Comparison of ENCODE assay signal across 16 cellular contexts in genomic region chr5:119346404-119346803, GRCh38. TPM values are rescaled to one million over a fixed set of nuclear protein-coding genes. Genes with fewer than 3 reads are reported as not detected.
A peak's percentile ranks its signal among the peaks of the same experiment; 100 is the strongest.
DNase-seq lines count a peak whose midpoint lies in the region; ATAC-seq, FAIRE-seq and TF ChIP-seq lines count a peak whose summit lies in the region.
"Had no signal": no experiment of that assay in that cellular context is flagged by ENCODE, and none has a peak within 500 bp of the region (broad histone marks: within the 10 kb centered on the region; RNA-seq: fewer than 3 reads in every experiment).

No MANE protein-coding gene starts in this region.

- POLR2A ChIA-PET in CD8-positive, alpha-beta T cell (lab: Charles Lee): interaction anchor here (0.6 to 2.5 kb wide), 9 partner anchors 9 to 447 kb away, joined by 3 to 7 read pairs (median 4); no protein-coding TSS in a partner anchor
- POLR2A ChIA-PET in endothelial cell of umbilical vein (lab: Charles Lee): no interaction called here

- H3K27ac Mint-ChIP-seq in T-helper 1 cell treated with Interleukin-12 subunit alpha and Interleukin-12 subunit beta and Interleukin-4 antibody, amounts not matched to agents 30 μg/mL and 1 μg/mL, for 36 hours: peak overlapping the region; percentile 57
- H3K27ac Mint-ChIP-seq in CD8-positive, alpha-beta T cell: peak overlapping the region; percentile 89
- peak overlapping the region; percentile 88 for H3K27ac Mint-ChIP-seq in T-helper 17 cell

- peak overlapping the region; percentile 43 for H3K4me3 Mint-ChIP-seq in T-helper 1 cell treated with Interleukin-12 subunit alpha and Interleukin-12 subunit beta and Interleukin-4 antibody, amounts not matched to agents 30 μg/mL and 1 μg/mL, for 36 hours
- H3K4me3 Mint-ChIP-seq in CD8-positive, alpha-beta T cell: peak overlapping the region; percentile 63
- H3K4me3 Mint-ChIP-seq in T-helper 17 cell: peak overlapping the region; percentile 78

- H3K4me1 ChIP-seq in CD8-positive, alpha-beta T cell (ENCODE audit: insufficient read depth, low read length): peaks cover 86% of the 10 kb centered on the region
- H3K4me1 ChIP-seq in endothelial cell of umbilical vein (ENCODE audit: control insufficient read depth, extremely low read depth, insufficient read depth, low read length) (peaks cover 7% of the 10 kb centered on the region), colonic mucosa (peaks cover 4% of the 10 kb centered on the region)
- H3K4me1 ChIP-seq: foreskin keratinocyte had no signal

- H3K27me3 Mint-ChIP-seq in T-helper 1 cell treated with Interleukin-12 subunit alpha and Interleukin-12 subunit beta and Interleukin-4 antibody, amounts not matched to agents 30 μg/mL and 1 μg/mL, for 36 hours (ENCODE audit: low read depth): no peaks in the 10 kb centered on the region
- H3K27me3 Mint-ChIP-seq in CD8-positive, alpha-beta T cell (ENCODE audit: low read depth): no peaks in the 10 kb centered on the region
- H3K27me3 Mint-ChIP-seq in T-helper 17 cell: no peaks in the 10 kb centered on the region

- FAIRE-seq in endothelial cell of umbilical vein (lab: Jason Lieb, UNC): no peak

- no peak for TF ChIP-seq POLR2A in endothelial cell of umbilical vein (IDR thresholded peaks at IDR 0.05; ENCODE audit: low read depth, low read length)

- CTCF ChIA-PET in CD8-positive, alpha-beta T cell (lab: Charles Lee): interaction anchor here (1.2 to 2.1 kb wide), 5 partner anchors 10 to 73 kb away, joined by 3 to 8 read pairs (median 6); no protein-coding TSS in a partner anchor
- CTCF ChIA-PET in endothelial cell of umbilical vein (lab: Charles Lee): interaction anchor here (1.1 to 1.4 kb wide), 2 partner anchors 10 to 66 kb away, joined by 4 read pairs; partner anchors contain the start of gene TNFAIP8

- H3K36me3 Mint-ChIP-seq in T-helper 1 cell treated with Interleukin-12 subunit alpha and Interleukin-12 subunit beta and Interleukin-4 antibody, amounts not matched to agents 30 μg/mL and 1 μg/mL, for 36 hours (ENCODE audit: low read depth): peaks cover 32% of the 10 kb centered on the region
- peaks cover 42% of the 10 kb centered on the region for H3K36me3 Mint-ChIP-seq in CD8-positive, alpha-beta T cell
- peaks cover 2% of the 10 kb centered on the region for H3K36me3 Mint-ChIP-seq in T-helper 17 cell (ENCODE audit: low read depth)

- H4K20me1 ChIP-seq in endothelial cell of umbilical vein (replicated peaks; ENCODE audit: control insufficient read depth, extremely low read depth, insufficient read depth, low read length): no peaks in the 10 kb centered on the region

- no peaks in the 10 kb centered on the region for H3K9me3 ChIP-seq in CD8-positive, alpha-beta T cell (ENCODE audit: low read length)
- H3K9me3 ChIP-seq in T-helper 17 cell (ENCODE audit: control insufficient read depth, low read length, poor library complexity, severe bottlenecking) (no peaks in the 10 kb centered on the region), endothelial cell of umbilical vein (replicated peaks; ENCODE audit: control insufficient read depth, insufficient read depth, low read length) (no peaks in the 10 kb centered on the region), colonic mucosa (no peaks in the 10 kb centered on the region)
- H3K9me3 ChIP-seq: upper lobe of left lung had no signal

- intact Hi-C loops in CD8-positive, alpha-beta T cell (cut with DNase I, micrococcal nuclease): loop anchor here in 1 of 2 experiments (1.0 kb wide), 1 partner anchor 9 kb away; no protein-coding TSS in a partner anchor
- intact Hi-C loops in endothelial cell of umbilical vein (cut with micrococcal nuclease) (no loop called here), colonic mucosa (cut with DNase I) (no loop called here)

- H3K9me1 ChIP-seq in endothelial cell of umbilical vein (replicated peaks; ENCODE audit: control insufficient read depth, extremely low read depth, insufficient read depth, low read length): no peaks in the 10 kb centered on the region

- DNase-seq in T-helper 1 cell (no peak), T-helper 17 cell (no peak), endothelial cell of umbilical vein (ENCODE audit: low read depth, low spot score) (no peak), colonic mucosa (no peak), HPDE6-E6E7 (ENCODE audit: extremely low spot score) (no peak)
- no peak for DNase-seq in CD8-positive, alpha-beta T cell
- DNase-seq: foreskin keratinocyte, H7, left cardiac atrium, NCI-H1417, NCI-H2227 treated with DMSO at 0.1 percent for 48 hours, Right ventricle myocardium superior, upper lobe of left lung had no signal

- no peak overlapping the region for H3K27ac ChIP-seq in CD8-positive, alpha-beta T cell (ENCODE audit: low read depth, low read length)
- H3K27ac ChIP-seq in endothelial cell of umbilical vein (ENCODE audit: insufficient read depth, low read depth, low read length) (no peak overlapping the region), colonic mucosa (no peak overlapping the region)
- H3K27ac ChIP-seq: foreskin keratinocyte, upper lobe of left lung had no signal

- ATAC-seq in CD8-positive, alpha-beta T cell: peak; percentile 29
- ATAC-seq in T-helper 17 cell (no peak), HG02970 (IDR thresholded peaks at IDR 0.05; ENCODE audit: low FRiP score, unreplicated experiment) (no peak)
- ATAC-seq: foreskin keratinocyte had no signal

- H3K9ac ChIP-seq in endothelial cell of umbilical vein (replicated peaks; ENCODE audit: extremely low read depth, insufficient read depth, low read length): no peak overlapping the region
- H3K9ac ChIP-seq in colonic mucosa (ENCODE audit: low read depth in 2 of 2, low read length in 2 of 2): no peak overlapping the region

- no peaks in the 10 kb centered on the region for H3K36me3 ChIP-seq in CD8-positive, alpha-beta T cell (ENCODE audit: insufficient read depth, low read length)
- H3K36me3 ChIP-seq in endothelial cell of umbilical vein (ENCODE audit: control insufficient read depth in 2 of 2, extremely low read depth in 1 of 2, insufficient read depth in 2 of 2, low read length in 2 of 2) (no peaks in the 10 kb centered on the region), colonic mucosa (no peaks in the 10 kb centered on the region)
- H3K36me3 ChIP-seq: upper lobe of left lung had no signal

- no peak overlapping the region for H3K4me3 ChIP-seq in CD8-positive, alpha-beta T cell (ENCODE audit: low read depth, low read length)
- no peak overlapping the region for H3K4me3 ChIP-seq in endothelial cell of umbilical vein (replicated peaks in 1 of 3; ENCODE audit: insufficient read depth in 1 of 3, low read depth in 1 of 3, low read length in 3 of 3)
- H3K4me3 ChIP-seq in colonic mucosa: no peak overlapping the region
- H3K4me3 ChIP-seq: skin epidermis, upper lobe of left lung had no signal

- H3K4me1 Mint-ChIP-seq in T-helper 1 cell treated with Interleukin-12 subunit alpha and Interleukin-12 subunit beta and Interleukin-4 antibody, amounts not matched to agents 30 μg/mL and 1 μg/mL, for 36 hours (ENCODE audit: low read depth): peaks cover 85% of the 10 kb centered on the region
- peaks cover 92% of the 10 kb centered on the region for H3K4me1 Mint-ChIP-seq in CD8-positive, alpha-beta T cell (ENCODE audit: low read depth)
- H3K4me1 Mint-ChIP-seq in T-helper 17 cell: peaks cover 80% of the 10 kb centered on the region

- BruUV-seq in endothelial cell of umbilical vein (replicated peaks; lab: Mats Ljungman, UMichigan): no TSS peak

- H2AFZ ChIP-seq in endothelial cell of umbilical vein (ENCODE audit: low read depth, low read length): no peak overlapping the region

- H3K9me3 Mint-ChIP-seq in T-helper 1 cell treated with Interleukin-12 subunit alpha and Interleukin-12 subunit beta and Interleukin-4 antibody, amounts not matched to agents 30 μg/mL and 1 μg/mL, for 36 hours: no peaks in the 10 kb centered on the region
- H3K9me3 Mint-ChIP-seq in CD8-positive, alpha-beta T cell: no peaks in the 10 kb centered on the region

- no peaks in the 10 kb centered on the region for H3K79me2 ChIP-seq in endothelial cell of umbilical vein (ENCODE audit: control insufficient read depth, insufficient read depth, low read length)

- H3K4me2 ChIP-seq in endothelial cell of umbilical vein (ENCODE audit: insufficient read depth, low read length): no peak overlapping the region

- dilution Hi-C loops in endothelial cell of umbilical vein (cut with MboI; ENCODE audit: extremely low pct_ligation_motif_present, low sequenced_read_pairs): no loop called here

- no peaks in the 10 kb centered on the region for H3K27me3 ChIP-seq in CD8-positive, alpha-beta T cell (ENCODE audit: insufficient read depth, low read length)
- H3K27me3 ChIP-seq in endothelial cell of umbilical vein (ENCODE audit: control insufficient read depth in 2 of 2, insufficient read depth in 2 of 2, low read length in 2 of 2): no peaks in the 10 kb centered on the region
- H3K27me3 ChIP-seq in colonic mucosa: no peaks in the 10 kb centered on the region
- H3K27me3 ChIP-seq: foreskin keratinocyte, upper lobe of left lung had no signal

- no peak for TF ChIP-seq CTCF in CD8-positive, alpha-beta T cell (IDR thresholded peaks at IDR 0.05)
- no peak for TF ChIP-seq CTCF in endothelial cell of umbilical vein (IDR thresholded peaks at IDR 0.05; ENCODE audit: extremely low read depth in 1 of 2, insufficient read depth in 1 of 2, low read depth in 1 of 2, low read length in 2 of 2)
- no peak for TF ChIP-seq CTCF in colonic mucosa (IDR thresholded peaks at IDR 0.05)

TF ChIP-seq in endothelial cell of umbilical vein, 7 proteins besides CTCF, POLR2A, EP300 and RAD21:
- TF ChIP-seq JUN (IDR thresholded peaks at IDR 0.05; ENCODE audit: borderline replicate concordance, insufficient read depth, insufficient read length, low read depth) (peak; percentile 10), MYC (IDR thresholded peaks at IDR 0.05; ENCODE audit: low read depth, low read length) (no peak)

RNA-seq across cellular contexts. Expression of gene TNFAIP8, which starts 9.4 kb away (rescaled TPM):
- total RNA-seq in CD8-positive, alpha-beta T cell: 10 to 100 TPM; 62.3 to 63.0 TPM
- total RNA-seq in T-helper 17 cell (100 to 1,000 TPM; 130 to 140 TPM), endothelial cell of umbilical vein (6.0 and 7.4 TPM in 2 replicates), colonic mucosa (10 to 100 TPM; 11.0 to 12.7 TPM)
- 3.0 and 4.7 TPM in 2 replicates for polyA plus RNA-seq in endothelial cell of umbilical vein
- polyA plus RNA-seq in endothelial cell of umbilical vein (2011; cell fraction: cytosol; rRNA removed): 7.6 and 10.1 TPM in 2 replicates
- polyA plus RNA-seq in endothelial cell of umbilical vein (2011; cell fraction: nucleus; rRNA removed): 2.5 and 4.2 TPM in 2 replicates
- 8.0 and 11.7 TPM in 2 replicates for polyA plus RNA-seq in endothelial cell of umbilical vein (2012)
- 1.9 and 6.2 TPM in 2 replicates for polyA minus RNA-seq in endothelial cell of umbilical vein
- 27.8 TPM for polyA minus RNA-seq in endothelial cell of umbilical vein (2011; cell fraction: cytosol; rRNA and poly(A)+ RNA removed)
- 4.7 and 4.9 TPM in 2 replicates for polyA minus RNA-seq in endothelial cell of umbilical vein (2011; cell fraction: nucleus; rRNA and poly(A)+ RNA removed)
